7 cellular contexts compared by ENCODE assay signal in the genomic region with DNA sequence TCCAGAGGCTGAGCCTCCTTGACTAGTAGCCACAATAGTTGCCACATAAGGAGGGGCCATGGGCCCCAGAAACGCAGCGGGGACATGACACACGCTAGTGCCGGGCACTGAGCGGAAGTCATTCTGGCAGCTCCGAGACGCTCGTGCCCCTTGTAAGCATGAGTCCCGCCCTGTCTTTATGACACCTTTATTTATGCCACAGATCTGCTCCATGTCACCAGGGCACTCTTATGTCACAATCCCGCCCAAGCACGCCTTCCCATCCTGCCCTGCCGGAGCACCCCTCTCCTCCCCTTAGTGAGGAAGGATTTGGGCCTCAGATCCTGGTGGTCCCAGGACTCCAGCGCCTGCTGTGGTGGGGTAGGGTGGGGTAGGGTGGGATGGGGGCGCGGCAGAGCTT. TPM values are rescaled to one million over a fixed set of nuclear protein-coding genes. Genes with fewer than 3 reads are reported as not detected.
DNase-seq lines count a peak whose midpoint lies in the region; TF ChIP-seq lines count a peak whose summit lies in the region.
"Not testable (repeated sequence)": the region's sequence is repeated elsewhere in the genome, so short reads cannot be mapped to it uniquely, and the experiment has no call there.

No MANE protein-coding gene starts in this region.

- not testable (repeated sequence) for H3K27me3 ChIP-seq in H7 (ENCODE audit: control insufficient read depth, insufficient read depth, low read length); endodermal cell (ENCODE audit: control insufficient read depth, insufficient read depth, low read length, poor library complexity, severe bottlenecking); trophoblast cell (ENCODE audit: insufficient read depth, low read length)

- not testable (repeated sequence) for H3K4ac ChIP-seq in trophoblast cell (ENCODE audit: low read depth, low read length)

- H3K18ac ChIP-seq in trophoblast cell (ENCODE audit: low read length): not testable (repeated sequence)

- not testable (repeated sequence) for H3K27me3 Mint-ChIP-seq in CD14-positive monocyte (ENCODE audit: low read depth in 3 of 3); endodermal cell (ENCODE audit: insufficient read depth)

- not testable (repeated sequence) for H3K36me3 Mint-ChIP-seq in CD14-positive monocyte; endodermal cell (ENCODE audit: low read depth)

- H3K79me1 ChIP-seq in trophoblast cell (ENCODE audit: low read length): not testable (repeated sequence)

- not testable (repeated sequence) for H3K9ac ChIP-seq in endodermal cell (ENCODE audit: extremely low read depth, low read length, poor library complexity, severe bottlenecking); trophoblast cell (ENCODE audit: low read length)

- H3K4me3 ChIP-seq in H7 (ENCODE audit: insufficient read depth, low read depth, low read length); endodermal cell (ENCODE audit: low read length): not testable (repeated sequence)
- peak overlapping the region; percentile 4 for H3K4me3 ChIP-seq in trophoblast cell (ENCODE audit: low read depth, low read length)

- not testable (repeated sequence) for H2AK5ac ChIP-seq in trophoblast cell (ENCODE audit: low read length)

- H3K4me3 Mint-ChIP-seq in CD14-positive monocyte, endodermal cell: not testable (repeated sequence)

- H2BK12ac ChIP-seq in trophoblast cell (ENCODE audit: low read length): not testable (repeated sequence)

- H3K27ac ChIP-seq in endodermal cell (ENCODE audit: low read depth, low read length); trophoblast cell (ENCODE audit: low read depth, low read length): not testable (repeated sequence)

- not testable (repeated sequence) for H2BK120ac ChIP-seq in trophoblast cell (ENCODE audit: insufficient read depth, low read length, poor library complexity)

- WGBS in endodermal cell (ENCODE audit: insufficient coverage in 1 of 2, insufficient read length in 1 of 2), 2 experiments: 94 to 100% methylated on average over 8 to 10 of the region's 15 CpGs
- WGBS in trophoblast cell (ENCODE audit: extremely low coverage, insufficient coverage, insufficient read length): no CpG with 5 or more reads among the region's 15 CpGs

- not testable (repeated sequence) for H3K27ac Mint-ChIP-seq in CD14-positive monocyte, endodermal cell

- H3K9me3 Mint-ChIP-seq in CD14-positive monocyte, endodermal cell: not testable (repeated sequence)

- H3K4me2 ChIP-seq in trophoblast cell (ENCODE audit: low read length): not testable (repeated sequence)

- not testable (repeated sequence) for H3K4me1 Mint-ChIP-seq in CD14-positive monocyte, endodermal cell

- not testable (repeated sequence) for H3K79me2 ChIP-seq in trophoblast cell (ENCODE audit: control insufficient read depth, insufficient read depth, low read length, poor library complexity)

- H4K8ac ChIP-seq in trophoblast cell (ENCODE audit: low read depth, low read length): not testable (repeated sequence)

- H3K36me3 ChIP-seq in H7 (replicated peaks; ENCODE audit: control insufficient read depth, insufficient read depth, low read length); endodermal cell (ENCODE audit: control insufficient read depth, insufficient read depth, low read length); trophoblast cell (ENCODE audit: control insufficient read depth in 1 of 2, insufficient read depth in 2 of 2, low read length in 2 of 2): not testable (repeated sequence)

- not testable (repeated sequence) for H3K23ac ChIP-seq in trophoblast cell (ENCODE audit: low read length)

- intact Hi-C loops in CD14-positive monocyte (cut with micrococcal nuclease): not testable (repeated sequence)

- not testable (repeated sequence) for H4K91ac ChIP-seq in trophoblast cell (ENCODE audit: low read depth, low read length)

- H3K14ac ChIP-seq in trophoblast cell (ENCODE audit: low read length): not testable (repeated sequence)

- not testable (repeated sequence) for H4K12ac ChIP-seq in trophoblast cell (ENCODE audit: low read depth, low read length)

- not testable (repeated sequence) for H2BK5ac ChIP-seq in trophoblast cell (ENCODE audit: low read depth, low read length, poor library complexity)

- DNase-seq in CD14-positive monocyte (ENCODE audit: low spot score): peak; percentile 39
- peak; percentile 7 for DNase-seq in H7
- DNase-seq in SK-N-DZ (ENCODE audit: low spot score): peak; percentile 20
- DNase-seq in endodermal cell: peak; percentile 36
- DNase-seq in islet precursor cell: peak; percentile 49
- DNase-seq in mesenteric fat pad (ENCODE audit: low spot score): peak; percentile 89
- DNase-seq in trophoblast cell: not testable (repeated sequence)

- not testable (repeated sequence) for TF ChIP-seq CTCF in CD14-positive monocyte (IDR thresholded peaks at IDR 0.05); endodermal cell (conservative IDR thresholded peaks at IDR 0.05)

- not testable (repeated sequence) for H2AFZ ChIP-seq in trophoblast cell (ENCODE audit: insufficient read depth, low read length, poor library complexity)

- not testable (repeated sequence) for H3K9me3 ChIP-seq in endodermal cell (ENCODE audit: control insufficient read depth, low read length); trophoblast cell (ENCODE audit: insufficient read depth, low read depth, low read length)

- H3K4me1 ChIP-seq in endodermal cell (ENCODE audit: control insufficient read depth, insufficient read depth, low read length); trophoblast cell (ENCODE audit: control insufficient read depth in 1 of 2, insufficient read depth in 2 of 2, low read length in 2 of 2): not testable (repeated sequence)

RNA-seq across cellular contexts. Expression of a gene that starts 22.1 kb away (rescaled TPM):
- under 1 TPM; 0.31 to 0.56 TPM for polyA plus RNA-seq in CD14-positive monocyte
- 3.5 and 5.7 TPM in 2 replicates for total RNA-seq in H7 (2014; rRNA removed; shearing (Covaris generic))
- 0.73 and 1.0 TPM in 2 replicates for polyA plus RNA-seq in SK-N-DZ (2014; cell fraction: cytosol; rRNA removed)
- polyA plus RNA-seq in SK-N-DZ (2014; cell fraction: nucleus; rRNA removed): 1.9 and 4.9 TPM in 2 replicates
- total RNA-seq in endodermal cell (10 to 100 TPM; 18.1 to 25.3 TPM), mesenteric fat pad (13.4 TPM)
- 3.6 TPM for polyA plus RNA-seq in endodermal cell (2013, experiment 1 of 2)
- 5.6 TPM for polyA plus RNA-seq in endodermal cell (2013, experiment 2 of 2)
- polyA plus RNA-seq in trophoblast cell (2013): 5.6 and 6.7 TPM in 2 replicates
